20 cellular contexts compared by ENCODE assay signal in genomic region chr7:47087866-47088265, GRCh38.
DNase-seq lines count a peak whose midpoint lies in the region; ATAC-seq, FAIRE-seq and TF ChIP-seq lines count a peak whose summit lies in the region.
"Had no signal": no experiment of that assay in that cellular context is flagged by ENCODE, and none has a peak within 500 bp of the region (broad histone marks: within the 10 kb centered on the region; RNA-seq: fewer than 3 reads in every experiment).

No MANE protein-coding gene starts in this region.

- no peak overlapping the region for H3K9ac ChIP-seq in endothelial cell of umbilical vein (replicated peaks; ENCODE audit: extremely low read depth, insufficient read depth, low read length)
- H3K9ac ChIP-seq: KMS-11 had no signal

- TF ChIP-seq POLR2A in endothelial cell of umbilical vein (IDR thresholded peaks at IDR 0.05; ENCODE audit: low read depth, low read length): no peak
- no peak for TF ChIP-seq POLR2A in uterus (IDR thresholded peaks at IDR 0.05)

- no peak overlapping the region for H3K4me2 ChIP-seq in endothelial cell of umbilical vein (ENCODE audit: insufficient read depth, low read length)
- H3K4me2 ChIP-seq: KMS-11 had no signal

- DNase-seq in AG10803 (ENCODE audit: low read depth) (peak; percentile 40), MG63 (peak; percentile 28), endothelial cell of umbilical vein (ENCODE audit: low read depth, low spot score) (peak; percentile 30), lung microvascular endothelial cell (ENCODE audit: low read depth in 2 of 2) (peak; percentile 5 to 24), Right ventricle myocardium superior (no peak), NCI-H524 (lab: John Stamatoyannopoulos, UW) (no peak), uterus (no peak)
- DNase-seq in activated T-helper 2 cell treated with anti-CD3 and anti-CD28 coated beads, Interferon-gamma antibody, Interleukin-2, Interleukin-4, amounts not matched to agents 10 μg/mL and 5 μg/mL and 100 μg/mL, durations not matched to agents 14 hours and 24 hours and 36 hours (ENCODE audit: low spot score): no peak
- DNase-seq: activated CD4-positive, alpha-beta T cell treated with anti-CD3 and anti-CD28 coated beads for 36 hours; activated naive CD4-positive, alpha-beta T cell treated with anti-CD3 and anti-CD28 coated beads, Interleukin-2, amount 50 U/mL, for 16 hours; COR-L47; GF-D8; head of caudate nucleus; kidney; NCI-H1436; NCI-H226 had no signal

- intact Hi-C loops in endothelial cell of umbilical vein (cut with micrococcal nuclease) (loop anchor here (1.0 to 10.0 kb wide), 7 partner anchors 116 to 1166 kb away; no protein-coding TSS in a partner anchor), Right ventricle myocardium superior (cut with DNase I) (loop anchor here (5.0 kb wide), 1 partner anchor 1166 kb away; the partner anchor contains the start of gene IGFBP3), uterus (cut with DNase I; ENCODE audit: low total_unique reads) (loop anchor here (5.0 kb wide), 1 partner anchor 1166 kb away; the partner anchor contains the start of gene IGFBP3)
- intact Hi-C loops in activated T-helper 2 cell treated with anti-CD3 and anti-CD28 coated beads, Interferon-gamma antibody, Interleukin-2, Interleukin-4, amounts not matched to agents 10 μg/mL and 5 μg/mL and 100 μg/mL, durations not matched to agents 14 hours and 24 hours and 36 hours (cut with micrococcal nuclease): no loop called here

- H3K9me3 ChIP-seq in MG63 (no peaks in the 10 kb centered on the region), endothelial cell of umbilical vein (replicated peaks; ENCODE audit: control insufficient read depth, insufficient read depth, low read length) (no peaks in the 10 kb centered on the region), uterus (no peaks in the 10 kb centered on the region)

- no peaks in the 10 kb centered on the region for H3K9me3 Mint-ChIP-seq in activated T-helper 2 cell treated with anti-CD3 and anti-CD28 coated beads, Interferon-gamma antibody, Interleukin-2, Interleukin-4, amounts not matched to agents 10 μg/mL and 5 μg/mL and 100 μg/mL, durations not matched to agents 14 hours and 24 hours and 36 hours
- H3K9me3 Mint-ChIP-seq: stimulated activated memory B cell treated with anti-CD40 and anti-IgM and Interleukin-4, amounts not matched to agents 10 μg/mL and 1 μg/mL and 100 μg/mL, for 72 hours; T-helper 1 cell treated with Interleukin-12 subunit alpha and Interleukin-12 subunit beta and Interleukin-4 antibody, amounts not matched to agents 30 μg/mL and 1 μg/mL, for 36 hours had no signal

- H3K27ac ChIP-seq in endothelial cell of umbilical vein (ENCODE audit: insufficient read depth, low read depth, low read length) (no peak overlapping the region), uterus (no peak overlapping the region)
- H3K27ac ChIP-seq: KMS-11 had no signal

- no peaks in the 10 kb centered on the region for H3K9me1 ChIP-seq in endothelial cell of umbilical vein (replicated peaks; ENCODE audit: control insufficient read depth, extremely low read depth, insufficient read depth, low read length)

- TF ChIP-seq CTCF in AG10803 (conservative IDR thresholded peaks at IDR 0.05; ENCODE audit: low read length) (no peak), endothelial cell of umbilical vein (IDR thresholded peaks at IDR 0.05; ENCODE audit: extremely low read depth in 1 of 2, insufficient read depth in 1 of 2, low read depth in 1 of 2, low read length in 2 of 2) (no peak), uterus (IDR thresholded peaks at IDR 0.05) (no peak)

- H3K4me3 ChIP-seq in AG10803 (ENCODE audit: low read length) (no peak overlapping the region), MG63 (no peak overlapping the region), endothelial cell of umbilical vein (replicated peaks in 1 of 3; ENCODE audit: insufficient read depth in 1 of 3, low read depth in 1 of 3, low read length in 3 of 3) (no peak overlapping the region), uterus (no peak overlapping the region)
- H3K4me3 ChIP-seq: smooth muscle cell had no signal

- no peaks in the 10 kb centered on the region for H3K36me3 Mint-ChIP-seq in activated T-helper 2 cell treated with anti-CD3 and anti-CD28 coated beads, Interferon-gamma antibody, Interleukin-2, Interleukin-4, amounts not matched to agents 10 μg/mL and 5 μg/mL and 100 μg/mL, durations not matched to agents 14 hours and 24 hours and 36 hours (ENCODE audit: low read depth)
- H3K36me3 Mint-ChIP-seq: stimulated activated memory B cell treated with anti-CD40 and anti-IgM and Interleukin-4, amounts not matched to agents 10 μg/mL and 1 μg/mL and 100 μg/mL, for 72 hours had no signal

- no peak overlapping the region for H3K27ac Mint-ChIP-seq in activated T-helper 2 cell treated with anti-CD3 and anti-CD28 coated beads, Interferon-gamma antibody, Interleukin-2, Interleukin-4, amounts not matched to agents 10 μg/mL and 5 μg/mL and 100 μg/mL, durations not matched to agents 14 hours and 24 hours and 36 hours
- H3K27ac Mint-ChIP-seq: activated CD4-positive, alpha-beta T cell treated with anti-CD3 and anti-CD28 coated beads for 36 hours; stimulated activated memory B cell treated with anti-CD40 and anti-IgM and Interleukin-4, amounts not matched to agents 10 μg/mL and 1 μg/mL and 100 μg/mL, for 72 hours; T-helper 1 cell treated with Interleukin-12 subunit alpha and Interleukin-12 subunit beta and Interleukin-4 antibody, amounts not matched to agents 30 μg/mL and 1 μg/mL, for 36 hours had no signal

- no peaks in the 10 kb centered on the region for H4K20me1 ChIP-seq in endothelial cell of umbilical vein (replicated peaks; ENCODE audit: control insufficient read depth, extremely low read depth, insufficient read depth, low read length)

- H2AFZ ChIP-seq in endothelial cell of umbilical vein (ENCODE audit: low read depth, low read length): peak overlapping the region; percentile 2

- H3K27me3 ChIP-seq in MG63 (no peaks in the 10 kb centered on the region), endothelial cell of umbilical vein (ENCODE audit: control insufficient read depth in 2 of 2, insufficient read depth in 2 of 2, low read length in 2 of 2) (no peaks in the 10 kb centered on the region), uterus (no peaks in the 10 kb centered on the region)

- BruUV-seq in endothelial cell of umbilical vein (replicated peaks; lab: Mats Ljungman, UMichigan): no TSS peak

- FAIRE-seq in endothelial cell of umbilical vein (lab: Jason Lieb, UNC): peak; percentile 84
- FAIRE-seq: kidney had no signal

- no peak overlapping the region for H3K4me3 Mint-ChIP-seq in activated T-helper 2 cell treated with anti-CD3 and anti-CD28 coated beads, Interferon-gamma antibody, Interleukin-2, Interleukin-4, amounts not matched to agents 10 μg/mL and 5 μg/mL and 100 μg/mL, durations not matched to agents 14 hours and 24 hours and 36 hours (ENCODE audit: low read depth)
- H3K4me3 Mint-ChIP-seq: activated CD4-positive, alpha-beta T cell treated with anti-CD3 and anti-CD28 coated beads for 36 hours; stimulated activated memory B cell treated with anti-CD40 and anti-IgM and Interleukin-4, amounts not matched to agents 10 μg/mL and 1 μg/mL and 100 μg/mL, for 72 hours; T-helper 1 cell treated with Interleukin-12 subunit alpha and Interleukin-12 subunit beta and Interleukin-4 antibody, amounts not matched to agents 30 μg/mL and 1 μg/mL, for 36 hours had no signal

- dilution Hi-C loops in endothelial cell of umbilical vein (cut with MboI; ENCODE audit: extremely low pct_ligation_motif_present, low sequenced_read_pairs): no loop called here

- CTCF ChIA-PET in endothelial cell of umbilical vein (lab: Charles Lee): interaction anchor here (0.7 to 8.2 kb wide), 13 partner anchors 9 to 1425 kb away, joined by 3 to 65 read pairs (median 3); partner anchors contain the start of gene IGFBP3

- H3K36me3 ChIP-seq in MG63: no peaks in the 10 kb centered on the region
- no peaks in the 10 kb centered on the region for H3K36me3 ChIP-seq in endothelial cell of umbilical vein (ENCODE audit: control insufficient read depth in 2 of 2, extremely low read depth in 1 of 2, insufficient read depth in 2 of 2, low read length in 2 of 2)
- no peaks in the 10 kb centered on the region for H3K36me3 ChIP-seq in uterus

- ATAC-seq in Right ventricle myocardium superior (ENCODE audit: poor library complexity): no peak
- ATAC-seq: activated CD4-positive, alpha-beta T cell treated with anti-CD3 and anti-CD28 coated beads for 36 hours had no signal

- no peaks in the 10 kb centered on the region for H3K4me1 Mint-ChIP-seq in activated T-helper 2 cell treated with anti-CD3 and anti-CD28 coated beads, Interferon-gamma antibody, Interleukin-2, Interleukin-4, amounts not matched to agents 10 μg/mL and 5 μg/mL and 100 μg/mL, durations not matched to agents 14 hours and 24 hours and 36 hours (ENCODE audit: low read depth)
- H3K4me1 Mint-ChIP-seq: activated CD4-positive, alpha-beta T cell treated with anti-CD3 and anti-CD28 coated beads for 36 hours; stimulated activated memory B cell treated with anti-CD40 and anti-IgM and Interleukin-4, amounts not matched to agents 10 μg/mL and 1 μg/mL and 100 μg/mL, for 72 hours had no signal

- POLR2A ChIA-PET in endothelial cell of umbilical vein (lab: Charles Lee): interaction anchor here (1.0 kb wide), 1 partner anchor 127 kb away, joined by 3 read pairs; no protein-coding TSS in a partner anchor

- no peaks in the 10 kb centered on the region for H3K79me2 ChIP-seq in endothelial cell of umbilical vein (ENCODE audit: control insufficient read depth, insufficient read depth, low read length)

- no peaks in the 10 kb centered on the region for H3K4me1 ChIP-seq in endothelial cell of umbilical vein (ENCODE audit: control insufficient read depth, extremely low read depth, insufficient read depth, low read length)
- no peaks in the 10 kb centered on the region for H3K4me1 ChIP-seq in uterus

- H3K27me3 Mint-ChIP-seq in activated T-helper 2 cell treated with anti-CD3 and anti-CD28 coated beads, Interferon-gamma antibody, Interleukin-2, Interleukin-4, amounts not matched to agents 10 μg/mL and 5 μg/mL and 100 μg/mL, durations not matched to agents 14 hours and 24 hours and 36 hours (ENCODE audit: low read depth): no peaks in the 10 kb centered on the region

TF ChIP-seq in endothelial cell of umbilical vein, 7 proteins besides CTCF, POLR2A, EP300 and RAD21:
- peak; percentile 52 for TF ChIP-seq FOS (IDR thresholded peaks at IDR 0.05; ENCODE audit: borderline replicate concordance, insufficient read depth, low read length)
- TF ChIP-seq MYC (IDR thresholded peaks at IDR 0.05; ENCODE audit: low read depth, low read length): no peak

Comparison
In these comparisons a context has a peak if more than half of its experiments do, and no peak if none do; other contexts are left out.
1. DNase-seq: peak in AG10803 (single experiment), MG63 (single experiment), endothelial cell of umbilical vein (single experiment) and lung microvascular endothelial cell (2 of 2); none in Right ventricle myocardium superior (single experiment), activated T-helper 2 cell treated with anti-CD3 and anti-CD28 coated beads, Interferon-gamma antibody, Interleukin-2, Interleukin-4, amounts not matched to agents 10 μg/mL and 5 μg/mL and 100 μg/mL, durations not matched to agents 14 hours and 24 hours and 36 hours (single experiment), NCI-H524 (0 of 2) and uterus (0 of 2).